In the genomic region with DNA sequence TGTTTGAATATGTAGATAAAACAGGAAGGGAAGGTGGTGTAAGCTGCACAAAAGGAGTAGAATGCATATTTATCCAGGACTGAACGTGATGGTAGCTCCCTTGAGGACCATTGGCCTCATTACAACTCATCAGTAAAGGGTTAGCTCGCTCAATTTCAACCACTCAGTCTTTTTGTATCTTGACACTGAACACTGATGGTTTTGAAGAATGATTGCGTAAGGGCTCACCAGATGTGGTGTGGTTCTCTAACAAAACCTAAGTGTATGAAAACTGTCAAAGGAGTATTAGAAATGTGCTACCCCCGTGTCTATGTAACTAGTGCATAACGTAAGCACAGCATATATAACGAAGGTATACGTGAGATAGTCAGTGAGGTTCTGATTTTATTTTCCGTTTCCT, we compare ENCODE assay signal across 25 cellular contexts.
"Had no signal": no experiment of that assay in that cellular context is flagged by ENCODE, and none has a peak within 500 bp of the region (broad histone marks: within the 10 kb centered on the region; RNA-seq: fewer than 3 reads in every experiment).

No MANE protein-coding gene starts in this region.

- H3K27ac ChIP-seq: esophagus muscularis mucosa, heart right ventricle, lower lobe of right lung, neural progenitor cell, right atrium auricular region, stomach, suprapubic skin, tibial artery, upper lobe of right lung, VCaP had no signal

- H3K9me3 ChIP-seq: suprapubic skin had no signal

- FAIRE-seq: bronchial epithelial cell had no signal

- H3K27me3 ChIP-seq: esophagus muscularis mucosa, right atrium auricular region, stomach, suprapubic skin, tibial artery, upper lobe of right lung had no signal

- H3K4me2 ChIP-seq: neural progenitor cell had no signal

- H3K36me3 ChIP-seq: esophagus muscularis mucosa, heart right ventricle, lower lobe of right lung, neural progenitor cell, right atrium auricular region, stomach, suprapubic skin, tibial artery, upper lobe of right lung had no signal

- H3K9ac ChIP-seq: neural progenitor cell had no signal

- DNase-seq: activated CD4-positive, alpha-beta T cell treated with anti-CD3 and anti-CD28 coated beads for 4 hours; activated CD4-positive, alpha-beta T cell treated with anti-CD3 and anti-CD28 coated beads, Interleukin-2, amount 50 U/mL, for 4 hours; activated effector memory CD4-positive, alpha-beta T cell treated with Interleukin-2 at 50 U/mL for 16 hours; activated naive CD4-positive, alpha-beta T cell treated with Interleukin-2 at 50 U/mL for 16 hours; activated T-cell treated with anti-CD3 and anti-CD28 coated beads for 4 hours; activated T-cell treated with anti-CD3 and anti-CD28 coated beads, Interleukin-2, amount 50 U/mL, for 72 hours; anterior cingulate cortex; foreskin melanocyte; heart right ventricle; lower lobe of right lung; mesenchymal stem cell; naive thymus-derived CD8-positive, alpha-beta T cell; stimulated activated CD4-positive, alpha-beta T cell treated with anti-CD3 and anti-CD28 coated beads, Interleukin-15, amount 100 ng/mL, for 24 hours; stimulated activated CD4-positive, alpha-beta T cell treated with anti-CD3 and anti-CD28 coated beads, Interleukin-2, amount 100 ng/mL, for 24 hours; stimulated activated naive B cell treated with anti-CD40 and anti-IgM and Interleukin-4, amounts not matched to agents 10 μg/mL and 1 μg/mL and 100 μg/mL, for 72 hours; stomach; tibial artery; upper lobe of right lung had no signal

- H3K4me3 ChIP-seq: esophagus muscularis mucosa, heart right ventricle, lower lobe of right lung, neural progenitor cell, right atrium auricular region, stomach, suprapubic skin, tibial artery, upper lobe of right lung had no signal

- H3K4me1 ChIP-seq: heart right ventricle, lower lobe of right lung, right atrium auricular region, stomach, suprapubic skin, tibial artery, upper lobe of right lung had no signal

- H2AFZ ChIP-seq: neural progenitor cell had no signal

- ATAC-seq: activated T-cell treated with anti-CD3 and anti-CD28 coated beads, Interleukin-2, amount 50 U/mL, for 72 hours; heart right ventricle; left lobe of liver; lower lobe of right lung; naive thymus-derived CD8-positive, alpha-beta T cell; stimulated activated naive B cell treated with anti-CD40 and anti-IgM and Interleukin-4, amounts not matched to agents 10 μg/mL and 1 μg/mL and 100 μg/mL, for 72 hours; upper lobe of right lung had no signal
